ENCODE assay signal across 20 cellular contexts in genomic region chr17:2800367-2800766, GRCh38. TPM values are rescaled to one million over a fixed set of nuclear protein-coding genes. Genes with fewer than 3 reads are reported as not detected.
DNase-seq lines count a peak whose midpoint lies in the region; ATAC-seq, FAIRE-seq and TF ChIP-seq lines count a peak whose summit lies in the region.
"Had no signal": no experiment of that assay in that cellular context is flagged by ENCODE, and none has a peak within 500 bp of the region (broad histone marks: within the 10 kb centered on the region; RNA-seq: fewer than 3 reads in every experiment).

No MANE protein-coding gene starts in this region.

- no peak for FAIRE-seq in H54 (lab: Jason Lieb, UNC)
- FAIRE-seq: HepG2 had no signal

- H3K4me3 ChIP-seq in BLaER1 treated with 17β-estradiol and CSF1 and Interleukin-3, amounts not matched to agents 10 nM and 100 nM: no peak overlapping the region
- no peak overlapping the region for H3K4me3 ChIP-seq in neural progenitor cell

- no peaks in the 10 kb centered on the region for H3K27me3 Mint-ChIP-seq in CD4-positive, alpha-beta T cell
- H3K27me3 Mint-ChIP-seq in WTC11 (ENCODE audit: low read depth): no peaks in the 10 kb centered on the region
- peaks cover 9% of the 10 kb centered on the region for H3K27me3 Mint-ChIP-seq in neural progenitor cell (ENCODE audit: insufficient read depth, low read depth)
- H3K27me3 Mint-ChIP-seq in activated T-cell treated with anti-CD3 and anti-CD28 coated beads, Interleukin-2, amount 50 U/mL, for 24 hours: peaks cover 51% of the 10 kb centered on the region

- POLR2A ChIA-PET in CD4-positive, alpha-beta T cell (lab: Charles Lee): no interaction called here
- POLR2A ChIA-PET in WTC11 (lab: Charles Lee): no interaction called here

- H4K20me1 ChIP-seq in BLaER1 treated with 17β-estradiol and CSF1 and Interleukin-3, amounts not matched to agents 10 nM and 100 nM: peaks cover 0 to 63% (median 47%) of the 10 kb centered on the region in 11 experiments; a peak in 18 of 22 replicates
- H4K20me1 ChIP-seq in neural progenitor cell (ENCODE audit: low read depth): no peaks in the 10 kb centered on the region

- intact Hi-C loops in CD4-positive, alpha-beta T cell (cut with DNase I, micrococcal nuclease): loop anchor here in 1 of 2 experiments (5.0 kb wide), 1 partner anchor 1097 kb away; no protein-coding TSS in a partner anchor

- CTCF ChIA-PET in CD4-positive, alpha-beta T cell (lab: Charles Lee): no interaction called here
- CTCF ChIA-PET in WTC11 (lab: Charles Lee): no interaction called here

- no peaks in the 10 kb centered on the region for H3K9me3 ChIP-seq in BLaER1 treated with 17β-estradiol and CSF1 and Interleukin-3, amounts not matched to agents 10 nM and 100 nM (replicated peaks in 1 of 11)
- no peaks in the 10 kb centered on the region for H3K9me3 ChIP-seq in CD4-positive, alpha-beta T cell (ENCODE audit: control insufficient read depth, low read length)
- no peaks in the 10 kb centered on the region for H3K9me3 ChIP-seq in neural progenitor cell (ENCODE audit: low read depth)
- H3K9me3 ChIP-seq: Caco-2 had no signal

- no peaks in the 10 kb centered on the region for H3F3A ChIP-seq in neural progenitor cell (ENCODE audit: low read depth)

- no peaks in the 10 kb centered on the region for H3K9me3 Mint-ChIP-seq in CD4-positive, alpha-beta T cell
- H3K9me3 Mint-ChIP-seq in WTC11 (no peaks in the 10 kb centered on the region), neural progenitor cell (no peaks in the 10 kb centered on the region)
- H3K9me3 Mint-ChIP-seq in activated T-cell treated with anti-CD3 and anti-CD28 coated beads, Interleukin-2, amount 50 U/mL, for 24 hours: no peaks in the 10 kb centered on the region

- H3K4me1 Mint-ChIP-seq in CD4-positive, alpha-beta T cell (ENCODE audit: low read depth): peaks cover 51% of the 10 kb centered on the region
- H3K4me1 Mint-ChIP-seq in WTC11 (peaks cover 17% of the 10 kb centered on the region), neural progenitor cell (peaks cover 29% of the 10 kb centered on the region)
- peaks cover 33% of the 10 kb centered on the region for H3K4me1 Mint-ChIP-seq in activated T-cell treated with anti-CD3 and anti-CD28 coated beads, Interleukin-2, amount 50 U/mL, for 24 hours (ENCODE audit: low read depth)

- H2AFZ ChIP-seq in neural progenitor cell (replicated peaks): no peak overlapping the region

- H3K4me2 ChIP-seq in BLaER1 treated with 17β-estradiol and CSF1 and Interleukin-3, amounts not matched to agents 10 nM and 100 nM: peak overlapping the region in 6 of 11 experiments; percentile 76 to 100 (median 98); a peak in 3 of 22 replicates
- H3K4me2 ChIP-seq in neural progenitor cell: no peak overlapping the region

- H3K79me2 ChIP-seq in neural progenitor cell (ENCODE audit: low read depth): no peaks in the 10 kb centered on the region

- peaks cover 42% of the 10 kb centered on the region for H3K36me3 Mint-ChIP-seq in CD4-positive, alpha-beta T cell (ENCODE audit: low read depth)
- H3K36me3 Mint-ChIP-seq in WTC11 (no peaks in the 10 kb centered on the region), neural progenitor cell (no peaks in the 10 kb centered on the region)
- peaks cover 8% of the 10 kb centered on the region for H3K36me3 Mint-ChIP-seq in activated T-cell treated with anti-CD3 and anti-CD28 coated beads, Interleukin-2, amount 50 U/mL, for 24 hours (ENCODE audit: low read depth)

- peaks cover 27 to 55% (median 48%) of the 10 kb centered on the region in 11 experiments for H3K36me3 ChIP-seq in BLaER1 treated with 17β-estradiol and CSF1 and Interleukin-3, amounts not matched to agents 10 nM and 100 nM
- no peaks in the 10 kb centered on the region for H3K36me3 ChIP-seq in neural progenitor cell

- no peak for ATAC-seq in CD4-positive, alpha-beta T cell (ENCODE audit: poor library complexity)
- ATAC-seq in WTC11 (no peak), HG03175 (IDR thresholded peaks at IDR 0.05; ENCODE audit: unreplicated experiment) (no peak)
- ATAC-seq: HepG2 had no signal

- peaks cover 37 to 73% (median 51%) of the 10 kb centered on the region in 10 experiments for H3K4me1 ChIP-seq in BLaER1 treated with 17β-estradiol and CSF1 and Interleukin-3, amounts not matched to agents 10 nM and 100 nM
- peaks cover 6% of the 10 kb centered on the region for H3K4me1 ChIP-seq in neural progenitor cell
- H3K4me1 ChIP-seq: Caco-2 had no signal

- TF ChIP-seq POLR2A in H54 (IDR thresholded peaks at IDR 0.05; ENCODE audit: low read depth, low read length): no peak

- H3K27ac Mint-ChIP-seq in CD4-positive, alpha-beta T cell: no peak overlapping the region
- 0 out of 2 replicates have a peak overlapping the region, but pooled peaks have one; percentile 57 for H3K27ac Mint-ChIP-seq in WTC11
- peak overlapping the region; percentile 34 for H3K27ac Mint-ChIP-seq in neural progenitor cell
- no peak overlapping the region for H3K27ac Mint-ChIP-seq in activated T-cell treated with anti-CD3 and anti-CD28 coated beads, Interleukin-2, amount 50 U/mL, for 24 hours

- no peak for DNase-seq in CD4-positive, alpha-beta T cell
- DNase-seq in WTC11 (ENCODE audit: low spot score) (no peak), neural progenitor cell (ENCODE audit: low spot score) (no peak), NCI-H1694 treated with DMSO at 0.1 percent for 48 hours (lab: John Stamatoyannopoulos, UW) (no peak), H54 (ENCODE audit: insufficient read length, low spot score) (no peak)
- DNase-seq in activated T-cell treated with anti-CD3 and anti-CD28 coated beads, Interleukin-2, amount 50 U/mL, for 24 hours: no peak
- DNase-seq: Caco-2, GDM1, HCEC 1CT, KBM-7, NCI-H1105 treated with DMSO at 0.1 percent for 48 hours, NCI-H2107, NCI-H524, NCI-H82 had no signal

- H3K27ac ChIP-seq in BLaER1 treated with 17β-estradiol and CSF1 and Interleukin-3, amounts not matched to agents 10 nM and 100 nM: peak overlapping the region in 4 of 11 experiments; percentile 1 to 66 (median 48); a peak in 5 of 22 replicates
- H3K27ac ChIP-seq in CD4-positive, alpha-beta T cell (ENCODE audit: low read depth, low read length): no peak overlapping the region
- H3K27ac ChIP-seq in neural progenitor cell: no peak overlapping the region
- H3K27ac ChIP-seq: C4-2B had no signal

- H3K27me3 ChIP-seq in BLaER1 treated with 17β-estradiol and CSF1 and Interleukin-3, amounts not matched to agents 10 nM and 100 nM: no peaks in the 10 kb centered on the region
- no peaks in the 10 kb centered on the region for H3K27me3 ChIP-seq in CD4-positive, alpha-beta T cell (ENCODE audit: control insufficient read depth, insufficient read depth, low read length)
- no peaks in the 10 kb centered on the region for H3K27me3 ChIP-seq in neural progenitor cell

- peak overlapping the region; percentile 30 for H3K4me3 Mint-ChIP-seq in CD4-positive, alpha-beta T cell
- H3K4me3 Mint-ChIP-seq in WTC11 (no peak overlapping the region), neural progenitor cell (peak overlapping the region; percentile 58)
- no peak overlapping the region for H3K4me3 Mint-ChIP-seq in activated T-cell treated with anti-CD3 and anti-CD28 coated beads, Interleukin-2, amount 50 U/mL, for 24 hours

- no peak for TF ChIP-seq CTCF in CD4-positive, alpha-beta T cell (IDR thresholded peaks at IDR 0.05)
- no peak for TF ChIP-seq CTCF in WTC11 (IDR thresholded peaks at IDR 0.05)
- no peak for TF ChIP-seq CTCF in neural progenitor cell (IDR thresholded peaks at IDR 0.05)

- peak overlapping the region in 3 of 11 experiments; percentile 46 to 59 (median 59); a peak in 1 of 22 replicates for H3K9ac ChIP-seq in BLaER1 treated with 17β-estradiol and CSF1 and Interleukin-3, amounts not matched to agents 10 nM and 100 nM
- no peak overlapping the region for H3K9ac ChIP-seq in neural progenitor cell

TF ChIP-seq in WTC11, 78 proteins besides CTCF, POLR2A, EP300 and RAD21:
- TF ChIP-seq MLX (CRISPR knock-in tag; IDR thresholded peaks at IDR 0.05): no peak
- TF ChIP-seq NR2C2 (CRISPR knock-in tag; IDR thresholded peaks at IDR 0.05): no peak

RNA-seq across cellular contexts. Expression of gene RAP1GAP2, which starts 4.1 kb away (rescaled TPM):
- 10 to 100 TPM; 46.3 to 49.7 TPM for total RNA-seq in CD4-positive, alpha-beta T cell
- total RNA-seq in WTC11 (2021): 64.5 to 72.8 TPM (median 65.4 TPM) in 3 replicates
- 3.8 and 4.1 TPM in 2 replicates for total RNA-seq in neural progenitor cell (ENCODE audit: low replicate concordance)

RNA-seq across cellular contexts. Expression of gene CCDC92B, which starts 50.9 kb away (rescaled TPM):
- under 1 TPM; 0.11 to 0.28 TPM for total RNA-seq in CD4-positive, alpha-beta T cell
- 14.4 to 15.2 TPM (median 14.6 TPM) in 3 replicates for total RNA-seq in WTC11 (2021)
- 0.17 and 0.77 TPM in 2 replicates for total RNA-seq in neural progenitor cell (ENCODE audit: low replicate concordance)
- total RNA-seq: Daoy, HepG2, RPMI7951 had no signal

Comparison
In these comparisons a context has a peak if more than half of its experiments do, and no peak if none do; other contexts are left out.
1. H3K27ac Mint-ChIP-seq: peak in WTC11 (single experiment) and neural progenitor cell (single experiment); none in CD4-positive, alpha-beta T cell (single experiment) and activated T-cell treated with anti-CD3 and anti-CD28 coated beads, Interleukin-2, amount 50 U/mL, for 24 hours (single experiment).
2. H3K4me3 Mint-ChIP-seq: peak in CD4-positive, alpha-beta T cell (single experiment) and neural progenitor cell (single experiment); none in WTC11 (single experiment) and activated T-cell treated with anti-CD3 and anti-CD28 coated beads, Interleukin-2, amount 50 U/mL, for 24 hours (single experiment).